ENCODE assay signal across 24 cellular contexts in genomic region chr1:26418865-26419349, GRCh38. TPM values are rescaled to one million over a fixed set of nuclear protein-coding genes. Genes with fewer than 3 reads are reported as not detected.
DNase-seq lines count a peak whose midpoint lies in the region; ATAC-seq, FAIRE-seq and TF ChIP-seq lines count a peak whose summit lies in the region.
"Had no signal": no experiment of that assay in that cellular context is flagged by ENCODE, and none has a peak within 500 bp of the region (broad histone marks: within the 10 kb centered on the region; RNA-seq: fewer than 3 reads in every experiment).

No MANE protein-coding gene starts in this region.

- no peaks in the 10 kb centered on the region for H3K79me2 ChIP-seq in osteoblast (ENCODE audit: insufficient read depth, low read length)

- no peak for TF ChIP-seq POLR2A in H54 (IDR thresholded peaks at IDR 0.05; ENCODE audit: low read depth, low read length)

- DNase-seq in HS-27A (ENCODE audit: low read depth): peak; percentile 33
- peak; percentile 38 for DNase-seq in astrocyte of the hippocampus (ENCODE audit: low read depth, low spot score)
- peak; percentile 22 for DNase-seq in osteoblast (ENCODE audit: insufficient read length, low spot score, missing footprints)
- no peak for DNase-seq in H54 (ENCODE audit: insufficient read length, low spot score)
- DNase-seq in central memory CD4-positive, alpha-beta T cell: no peak
- DNase-seq in GOT3 (lab: John Stamatoyannopoulos, UW): no peak
- DNase-seq: activated naive CD8-positive, alpha-beta T cell treated with anti-CD3 and anti-CD28 coated beads, Interleukin-2, amount 10 ng/mL, durations not matched to agents 7 days and 5 days; CD8-positive, alpha-beta T cell; DMS79; esophagus squamous epithelium; kidney; naive thymus-derived CD8-positive, alpha-beta T cell; NCI-H187; NCI-H345; Peyer's patch; psoas muscle; SK-N-SH; small intestine; stimulated activated CD4-positive, alpha-beta T cell treated with anti-CD3 and anti-CD28 coated beads, Interleukin-4, amount 100 ng/mL, for 1 hour; T-helper 9 cell had no signal

- no peaks in the 10 kb centered on the region for H3K36me3 ChIP-seq in osteoblast (ENCODE audit: insufficient read depth, low read length)
- H3K36me3 ChIP-seq: breast epithelium, esophagus squamous epithelium, Peyer's patch had no signal

- no peaks in the 10 kb centered on the region for H4K20me1 ChIP-seq in osteoblast (ENCODE audit: insufficient read depth, low read length)

- H3K9me3 ChIP-seq in iPS-18c (ENCODE audit: control insufficient read depth, insufficient read depth, low read length) (no peaks in the 10 kb centered on the region), osteoblast (ENCODE audit: low read depth, low read length) (no peaks in the 10 kb centered on the region)
- H3K9me3 ChIP-seq: breast epithelium, esophagus squamous epithelium, Peyer's patch, psoas muscle, SK-N-SH had no signal

- H3K4me3 ChIP-seq in iPS-18c (ENCODE audit: insufficient read depth, low read depth, low read length) (peak overlapping the region; percentile 25; the same call in 1 of the 2 replicates), osteoblast (ENCODE audit: insufficient read depth, low read length) (no peak overlapping the region)
- H3K4me3 ChIP-seq: breast epithelium, esophagus squamous epithelium, Peyer's patch, psoas muscle had no signal

- H2AFZ ChIP-seq in osteoblast (ENCODE audit: low read length): no peak overlapping the region

- no peak for TF ChIP-seq CTCF in osteoblast (IDR thresholded peaks at IDR 0.05; ENCODE audit: extremely low read depth, low read depth, low read length)

- ATAC-seq in HG03354 (IDR thresholded peaks at IDR 0.05; ENCODE audit: poor library complexity, severe bottlenecking, unreplicated experiment): no peak
- ATAC-seq: CD8-positive, alpha-beta T cell; naive thymus-derived CD8-positive, alpha-beta T cell; psoas muscle had no signal

- no peak overlapping the region for H3K4me2 ChIP-seq in osteoblast (ENCODE audit: insufficient read depth, low read length)
- H3K4me2 ChIP-seq: SK-N-SH had no signal

- FAIRE-seq in H54 (lab: Jason Lieb, UNC): no peak
- FAIRE-seq: kidney, small intestine had no signal

- H3K27me3 ChIP-seq in osteoblast (ENCODE audit: insufficient read depth, low read length): peaks cover 51% of the 10 kb centered on the region
- H3K27me3 ChIP-seq: Peyer's patch had no signal

- no peak overlapping the region for H3K27ac ChIP-seq in osteoblast (ENCODE audit: low read depth, low read length)
- H3K27ac ChIP-seq: breast epithelium, esophagus squamous epithelium, Peyer's patch, psoas muscle had no signal

- H3K4me1 ChIP-seq in osteoblast (ENCODE audit: insufficient read depth, low read length): no peaks in the 10 kb centered on the region
- H3K4me1 ChIP-seq: breast epithelium, Peyer's patch, psoas muscle had no signal

RNA-seq across cellular contexts. Expression of gene LIN28A, which starts 8.3 kb away (rescaled TPM):
- not detected in 2 replicates for total RNA-seq in osteoblast
- total RNA-seq: activated naive CD8-positive, alpha-beta T cell treated with anti-CD3 and anti-CD28 coated beads, Interleukin-2, amount 10 ng/mL, durations not matched to agents 7 days and 5 days; breast epithelium; CD8-positive, alpha-beta T cell; esophagus squamous epithelium; kidney; naive thymus-derived CD8-positive, alpha-beta T cell; Peyer's patch; psoas muscle; ureter had no signal

RNA-seq across cellular contexts. Expression of gene DHDDS, which starts 13.2 kb away (rescaled TPM):
- total RNA-seq in osteoblast: 56.6 and 63.3 TPM in 2 replicates

RNA-seq across cellular contexts. Expression of gene ZNF683, which starts 46.4 kb away (rescaled TPM):
- not detected in 2 replicates for total RNA-seq in osteoblast
- total RNA-seq: Peyer's patch, psoas muscle had no signal

RNA-seq across cellular contexts. Expression of gene HMGN2, which starts 53.3 kb away (rescaled TPM):
- total RNA-seq in osteoblast: 181 and 198 TPM in 2 replicates

Comparison
In these comparisons a context has a peak if more than half of its experiments do, and no peak if none do; other contexts are left out.
1. DNase-seq: peak in HS-27A (single experiment), astrocyte of the hippocampus (single experiment) and osteoblast (single experiment); none in H54 (single experiment), central memory CD4-positive, alpha-beta T cell (single experiment) and GOT3 (single experiment).